Comparison of ENCODE assay signal across 33 cellular contexts in genomic region chr4:176583278-176583677, GRCh38.
"Had no signal": no experiment of that assay in that cellular context is flagged by ENCODE, and none has a peak within 500 bp of the region (broad histone marks: within the 10 kb centered on the region; RNA-seq: fewer than 3 reads in every experiment).

No MANE protein-coding gene starts in this region.

- H3K36me3 ChIP-seq: MG63, SJCRH30 had no signal

- H3K36me3 Mint-ChIP-seq: T-cell had no signal

- DNase-seq: Kasumi-1, KG1, MG63, NCI-H1048, NCI-H1092 treated with DMSO at 0.1 percent for 48 hours, NCI-H1105 treated with DMSO at 0.1 percent for 48 hours, NCI-H1417, NCI-H1436, NCI-H146, NCI-H1694, NCI-H187, NCI-H1930, NCI-H2029 treated with DMSO at 0.1 percent for 48 hours, NCI-H2081 treated with DMSO at 0.1 percent for 48 hours, NCI-H2107, NCI-H2171, NCI-H226, NCI-H446 treated with DMSO at 0.1 percent for 48 hours, NCI-H510A, NCI-H524, NCI-H526, NCI-H69, NCI-H748 treated with DMSO at 0.1 percent for 48 hours, NCI-H82, PC-9, SHP77, SIG-M5, SJCRH30, T-cell had no signal

- ATAC-seq: Panc1, Right ventricle myocardium inferior, T-cell had no signal

- H3K4me3 Mint-ChIP-seq: T-cell had no signal

- H3K9me3 ChIP-seq: MG63, SJCRH30 had no signal

- H3K27me3 ChIP-seq: MG63, SJCRH30 had no signal

- H3K27ac ChIP-seq: PC-9, RWPE1, SJCRH30, SK-N-MC had no signal

- H3K27ac Mint-ChIP-seq: T-cell had no signal

- H3K4me3 ChIP-seq: MG63, PC-9, SJCRH30, SK-N-MC had no signal

- H3K4me1 Mint-ChIP-seq: T-cell had no signal
